ENCODE assay signal across 21 cellular contexts in genomic region chr22:28939394-28939793, GRCh38. TPM values are rescaled to one million over a fixed set of nuclear protein-coding genes. Genes with fewer than 3 reads are reported as not detected.
DNase-seq lines count a peak whose midpoint lies in the region; ATAC-seq and TF ChIP-seq lines count a peak whose summit lies in the region.
"Had no signal": no experiment of that assay in that cellular context is flagged by ENCODE, and none has a peak within 500 bp of the region (broad histone marks: within the 10 kb centered on the region; RNA-seq: fewer than 3 reads in every experiment).

No MANE protein-coding gene starts in this region.

- H3K4me1 ChIP-seq in cardiac muscle cell (ENCODE audit: low read depth) (peaks cover 54% of the 10 kb centered on the region), testis (peaks cover 13% of the 10 kb centered on the region)

- DNase-seq in cardiac muscle cell (ENCODE audit: low read depth in 1 of 2, low spot score in 1 of 2) (no peak), left ventricle myocardium superior (no peak), caudate nucleus (lab: John Stamatoyannopoulos, UW) (no peak), iPS-NIHi11 (ENCODE audit: low spot score) (peak; percentile 39), type B pancreatic cell (ENCODE audit: extremely low spot score, unreplicated experiment) (no peak), testis (no peak)
- DNase-seq: 8988T, DMS53, GM23248, Kasumi-1, NCI-H1694, NCI-H2081 treated with DMSO at 0.1 percent for 48 hours, NCI-H748 treated with DMSO at 0.1 percent for 48 hours, SIG-M5, SK-N-SH had no signal

- no peaks in the 10 kb centered on the region for H3K27me3 ChIP-seq in cardiac muscle cell
- no peaks in the 10 kb centered on the region for H3K27me3 ChIP-seq in testis

- peak overlapping the region; percentile 16 for H3K4me3 Mint-ChIP-seq in type B pancreatic cell
- H3K4me3 Mint-ChIP-seq: B cell, CD14-positive monocyte had no signal

- H3K9me3 Mint-ChIP-seq in type B pancreatic cell = no peaks in the 10 kb centered on the region

- intact Hi-C loops in left ventricle myocardium superior (cut with micrococcal nuclease) (no loop called here), testis (cut with DNase I; ENCODE audit: low total_unique reads) (no loop called here)

- TF ChIP-seq CTCF in cardiac muscle cell (IDR thresholded peaks at IDR 0.05; ENCODE audit: low read depth, low read length) (no peak), type B pancreatic cell (conservative IDR thresholded peaks at IDR 0.05) (no peak), testis (IDR thresholded peaks at IDR 0.05) (no peak)

- H3K9me3 ChIP-seq in cardiac muscle cell (ENCODE audit: low read depth) = no peaks in the 10 kb centered on the region
- H3K9me3 ChIP-seq in testis = no peaks in the 10 kb centered on the region
- H3K9me3 ChIP-seq: SK-N-SH had no signal

- 50 to 67% methylated on average over 6 of the region's 6 CpGs for WGBS in testis, 2 donors

- peak overlapping the region; percentile 26 for H3K27ac Mint-ChIP-seq in type B pancreatic cell
- H3K27ac Mint-ChIP-seq: B cell, CD14-positive monocyte had no signal

- H3K4me1 Mint-ChIP-seq in type B pancreatic cell (ENCODE audit: unreplicated experiment) = peaks cover 75% of the 10 kb centered on the region

- H3K36me3 ChIP-seq in cardiac muscle cell (no peaks in the 10 kb centered on the region), testis (ENCODE audit: low read depth, missing control alignments) (no peaks in the 10 kb centered on the region)

- peaks cover 3% of the 10 kb centered on the region for H3K36me3 Mint-ChIP-seq in type B pancreatic cell
- H3K36me3 Mint-ChIP-seq: CD14-positive monocyte had no signal

- TF ChIP-seq POLR2A in testis (IDR thresholded peaks at IDR 0.05) = no peak

- ATAC-seq in left ventricle myocardium superior (no peak), GM21360 (IDR thresholded peaks at IDR 0.05; ENCODE audit: unreplicated experiment) (no peak), HG02884 (IDR thresholded peaks at IDR 0.05; ENCODE audit: unreplicated experiment) (no peak)
- ATAC-seq: HCT116, Panc1 had no signal

- H3K4me3 ChIP-seq in cardiac muscle cell = no peak overlapping the region
- H3K4me3 ChIP-seq in testis = no peak overlapping the region
- H3K4me3 ChIP-seq: GM23248 had no signal

- H3K27me3 Mint-ChIP-seq in type B pancreatic cell = no peaks in the 10 kb centered on the region

- peak overlapping the region; percentile 63 for H3K27ac ChIP-seq in cardiac muscle cell
- peak overlapping the region; percentile 40 for H3K27ac ChIP-seq in caudate nucleus (ENCODE audit: low read depth, low read length)
- no peak overlapping the region for H3K27ac ChIP-seq in testis
- H3K27ac ChIP-seq: GM23248 had no signal

RNA-seq across cellular contexts. Expression of gene ZNRF3, which starts 56.0 kb away (rescaled TPM):
- 35.4 and 40.4 TPM in 2 replicates for total RNA-seq in cardiac muscle cell
- polyA plus RNA-seq in cardiac muscle cell = 23.8 and 25.5 TPM in 2 replicates
- 6.9 TPM for total RNA-seq in left ventricle myocardium superior
- 17.9 and 23.1 TPM in 2 replicates for total RNA-seq in type B pancreatic cell (ENCODE audit: low replicate concordance)
- total RNA-seq in testis = 10 to 100 TPM; 32.2 to 44.5 TPM
- polyA plus RNA-seq in testis (ENCODE audit: insufficient read depth, low read depth, low replicate concordance) = 13.9 TPM
- polyA plus RNA-seq: CD14-positive monocyte had no signal

Comparison
In these comparisons a context has a peak if more than half of its experiments do, and no peak if none do; other contexts are left out.
1. H3K27ac ChIP-seq: peak in cardiac muscle cell (single experiment) and caudate nucleus (single experiment); none in testis (0 of 2).